Comparison of ENCODE assay signal across 17 cellular contexts in the genomic region with DNA sequence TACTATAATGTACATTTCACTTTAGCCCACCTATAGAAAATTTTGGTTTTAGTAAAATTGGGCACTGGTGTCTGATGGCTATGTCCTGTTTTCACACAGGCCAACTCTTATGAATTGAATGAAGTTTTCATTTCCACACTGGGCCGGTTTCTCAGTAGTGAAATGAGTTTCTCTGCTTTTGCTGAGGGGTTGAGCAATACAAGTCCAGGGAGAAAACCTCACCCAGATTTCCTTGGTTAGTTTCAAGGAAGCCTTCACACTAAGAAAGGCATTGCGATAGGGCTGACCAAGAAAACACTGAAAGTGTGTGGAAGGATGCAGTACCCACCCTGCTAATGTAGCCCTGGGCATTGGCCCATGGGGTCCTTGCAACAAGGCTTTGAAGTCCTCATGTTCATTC.
DNase-seq lines count a peak whose midpoint lies in the region; ATAC-seq, FAIRE-seq and TF ChIP-seq lines count a peak whose summit lies in the region.
"Had no signal": no experiment of that assay in that cellular context is flagged by ENCODE, and none has a peak within 500 bp of the region (broad histone marks: within the 10 kb centered on the region; RNA-seq: fewer than 3 reads in every experiment).

No MANE protein-coding gene starts in this region.

- H3K4me1 ChIP-seq in CD8-positive, alpha-beta T cell (ENCODE audit: insufficient read depth, low read length) = no peaks in the 10 kb centered on the region
- H3K4me1 ChIP-seq: foreskin keratinocyte, upper lobe of left lung had no signal

- no peak overlapping the region for H3K27ac ChIP-seq in CD8-positive, alpha-beta T cell (ENCODE audit: low read depth, low read length)
- H3K27ac ChIP-seq: foreskin keratinocyte, upper lobe of left lung had no signal

- DNase-seq in GM12892 (ENCODE audit: insufficient read length) (no peak), NCI-H748 treated with DMSO at 0.1 percent for 48 hours (lab: John Stamatoyannopoulos, UW) (no peak), SKM-1 (lab: John Stamatoyannopoulos, UW; ENCODE audit: unreplicated experiment) (no peak)
- no peak for DNase-seq in CD8-positive, alpha-beta T cell
- no peak for DNase-seq in activated naive CD4-positive, alpha-beta T cell treated with anti-CD3 and anti-CD28 coated beads, Interleukin-2, amount 10 ng/mL, durations not matched to agents 7 days and 5 days
- DNase-seq: foreskin keratinocyte; GDM1; HCEC 1CT; IMR-90; kidney; naive thymus-derived CD4-positive, alpha-beta T cell; NCI-H187 treated with DMSO at 0.1 percent for 48 hours; NK-92 treated with Interleukin-12 subunit alpha and Interleukin-12 subunit beta, amount 100 ng/mL, for 24 hours; upper lobe of left lung had no signal

- H3K9me3 ChIP-seq in CD8-positive, alpha-beta T cell (ENCODE audit: low read length) = no peaks in the 10 kb centered on the region
- H3K9me3 ChIP-seq: upper lobe of left lung had no signal

- H3K9me3 Mint-ChIP-seq in CD8-positive, alpha-beta T cell = no peaks in the 10 kb centered on the region
- peaks cover 6% of the 10 kb centered on the region for H3K9me3 Mint-ChIP-seq in activated naive CD4-positive, alpha-beta T cell treated with anti-CD3 and anti-CD28 coated beads, Interleukin-2, amount 10 ng/mL, durations not matched to agents 7 days and 5 days

- no peak overlapping the region for H3K4me3 ChIP-seq in CD8-positive, alpha-beta T cell (ENCODE audit: low read depth, low read length)
- H3K4me3 ChIP-seq: upper lobe of left lung had no signal

- H3K4me1 Mint-ChIP-seq in CD8-positive, alpha-beta T cell (ENCODE audit: low read depth) = peaks cover 7% of the 10 kb centered on the region
- H3K4me1 Mint-ChIP-seq in activated naive CD4-positive, alpha-beta T cell treated with anti-CD3 and anti-CD28 coated beads, Interleukin-2, amount 10 ng/mL, durations not matched to agents 7 days and 5 days = peaks cover 20% of the 10 kb centered on the region

- no peaks in the 10 kb centered on the region for H3K36me3 ChIP-seq in CD8-positive, alpha-beta T cell (ENCODE audit: insufficient read depth, low read length)
- H3K36me3 ChIP-seq: upper lobe of left lung had no signal

- peak; percentile 46 for ATAC-seq in GM19025 (IDR thresholded peaks at IDR 0.05; ENCODE audit: low read depth, unreplicated experiment)
- ATAC-seq in HG02571 (IDR thresholded peaks at IDR 0.05; ENCODE audit: unreplicated experiment) = peak; percentile 68
- peak; percentile 51 for ATAC-seq in HG03342 (IDR thresholded peaks at IDR 0.05; ENCODE audit: unreplicated experiment)
- no peak for ATAC-seq in CD8-positive, alpha-beta T cell
- ATAC-seq: foreskin keratinocyte; naive thymus-derived CD4-positive, alpha-beta T cell had no signal

- no peaks in the 10 kb centered on the region for H3K27me3 Mint-ChIP-seq in CD8-positive, alpha-beta T cell (ENCODE audit: low read depth)
- no peaks in the 10 kb centered on the region for H3K27me3 Mint-ChIP-seq in activated naive CD4-positive, alpha-beta T cell treated with anti-CD3 and anti-CD28 coated beads, Interleukin-2, amount 10 ng/mL, durations not matched to agents 7 days and 5 days
- H3K27me3 Mint-ChIP-seq: naive thymus-derived CD4-positive, alpha-beta T cell had no signal

- intact Hi-C loops in CD8-positive, alpha-beta T cell (cut with DNase I, micrococcal nuclease) = no loop called here

- FAIRE-seq in GM12892 (lab: Jason Lieb, UNC) = peak; percentile 86
- FAIRE-seq: kidney had no signal

- TF ChIP-seq POLR2A in GM12892 (IDR thresholded peaks at IDR 0.05; ENCODE audit: low read depth, low read length) = no peak

- H3K36me3 Mint-ChIP-seq in CD8-positive, alpha-beta T cell = no peaks in the 10 kb centered on the region
- H3K36me3 Mint-ChIP-seq in activated naive CD4-positive, alpha-beta T cell treated with anti-CD3 and anti-CD28 coated beads, Interleukin-2, amount 10 ng/mL, durations not matched to agents 7 days and 5 days = peaks cover 2% of the 10 kb centered on the region

- no peak overlapping the region for H3K4me3 Mint-ChIP-seq in CD8-positive, alpha-beta T cell
- no peak overlapping the region for H3K4me3 Mint-ChIP-seq in activated naive CD4-positive, alpha-beta T cell treated with anti-CD3 and anti-CD28 coated beads, Interleukin-2, amount 10 ng/mL, durations not matched to agents 7 days and 5 days
- H3K4me3 Mint-ChIP-seq: naive thymus-derived CD4-positive, alpha-beta T cell had no signal

- no peak overlapping the region for H3K27ac Mint-ChIP-seq in CD8-positive, alpha-beta T cell
- H3K27ac Mint-ChIP-seq in activated naive CD4-positive, alpha-beta T cell treated with anti-CD3 and anti-CD28 coated beads, Interleukin-2, amount 10 ng/mL, durations not matched to agents 7 days and 5 days = no peak overlapping the region
- H3K27ac Mint-ChIP-seq: naive thymus-derived CD4-positive, alpha-beta T cell had no signal

- TF ChIP-seq CTCF in CD8-positive, alpha-beta T cell (IDR thresholded peaks at IDR 0.05) = no peak

- no peaks in the 10 kb centered on the region for H3K27me3 ChIP-seq in CD8-positive, alpha-beta T cell (ENCODE audit: insufficient read depth, low read length)
- H3K27me3 ChIP-seq: foreskin keratinocyte, upper lobe of left lung had no signal

- CTCF ChIA-PET in CD8-positive, alpha-beta T cell (lab: Charles Lee) = no interaction called here
- CTCF ChIA-PET in activated naive CD4-positive, alpha-beta T cell treated with anti-CD3 and anti-CD28 coated beads, Interleukin-2, amount 10 ng/mL, durations not matched to agents 7 days and 5 days (lab: Charles Lee) = no interaction called here

- POLR2A ChIA-PET in CD8-positive, alpha-beta T cell (lab: Charles Lee) = interaction anchor here (1.3 kb wide), 1 partner anchor 12 kb away, joined by 3 read pairs; no protein-coding TSS in a partner anchor
